Comparison of ENCODE assay signal across 14 cellular contexts in genomic region chr22:46754826-46755225, GRCh38. TPM values are rescaled to one million over a fixed set of nuclear protein-coding genes. Genes with fewer than 3 reads are reported as not detected.
DNase-seq lines count a peak whose midpoint lies in the region; ATAC-seq and TF ChIP-seq lines count a peak whose summit lies in the region.
"Had no signal": no experiment of that assay in that cellular context is flagged by ENCODE, and none has a peak within 500 bp of the region (broad histone marks: within the 10 kb centered on the region; RNA-seq: fewer than 3 reads in every experiment).

No MANE protein-coding gene starts in this region.

- H3K4me1 Mint-ChIP-seq in H9: peaks cover 3 to 5% of the 10 kb centered on the region in 2 experiments; a peak in 3 of 4 replicates
- H3K4me1 Mint-ChIP-seq in GM23338: no peaks in the 10 kb centered on the region; the same call in 2 of the 3 replicates

- no peak overlapping the region for H3K9ac ChIP-seq in H9 (ENCODE audit: extremely low read depth, insufficient read length, low read length)

- TF ChIP-seq CTCF in A673 (conservative IDR thresholded peaks at IDR 0.05; ENCODE audit: low read depth, low read length) (no peak), left ventricle myocardium inferior (IDR thresholded peaks at IDR 0.05; ENCODE audit: borderline replicate concordance) (no peak), psoas muscle (IDR thresholded peaks at IDR 0.05) (no peak), H9 (conservative IDR thresholded peaks at IDR 0.05) (no peak), GM23338 (conservative IDR thresholded peaks at IDR 0.05; ENCODE audit: low read depth in 2 of 2) (no peak)

- H2BK5ac ChIP-seq in H9 (ENCODE audit: insufficient read length, low read length): no peak overlapping the region

- intact Hi-C loops in A673 (cut with micrococcal nuclease; ENCODE audit: unreplicated experiment): no loop called here
- intact Hi-C loops in left ventricle myocardium inferior (cut with micrococcal nuclease): no loop called here
- intact Hi-C loops in psoas muscle (cut with DNase I): no loop called here

- no TSS peak for BruUV-seq in A673 (replicated peaks; lab: Mats Ljungman, UMichigan)

- H4K20me1 ChIP-seq in H9 (ENCODE audit: control insufficient read depth, insufficient read depth, insufficient read length) (no peaks in the 10 kb centered on the region), GM23338 (replicated peaks; ENCODE audit: insufficient read depth) (no peaks in the 10 kb centered on the region)

- H3K79me1 ChIP-seq in H9 (ENCODE audit: insufficient read depth, low read depth, low read length, poor library complexity, severe bottlenecking): no peaks in the 10 kb centered on the region

- no peak overlapping the region for H3K56ac ChIP-seq in H9 (ENCODE audit: insufficient read length, low read depth, low read length)

- H2AFZ ChIP-seq in H9 (ENCODE audit: low read length) (no peak overlapping the region), GM23338 (no peak overlapping the region)

- CTCF ChIA-PET in A673 (lab: Charles Lee): no interaction called here

- H3K4me1 ChIP-seq in A673 (ENCODE audit: insufficient read depth, low read length, poor library complexity, severe bottlenecking) (peaks cover 7% of the 10 kb centered on the region), SJCRH30 (peaks cover 13% of the 10 kb centered on the region), left ventricle myocardium inferior (peaks cover 68% of the 10 kb centered on the region), psoas muscle (peaks cover 38% of the 10 kb centered on the region), H9 (ENCODE audit: insufficient read depth, low read length) (no peaks in the 10 kb centered on the region), GM23338 (ENCODE audit: insufficient read depth) (no peaks in the 10 kb centered on the region)

- POLR2A ChIA-PET in A673 (lab: Charles Lee; ENCODE audit: low non-redundant PET): no interaction called here

- ATAC-seq in psoas muscle (no peak), GM23338 (no peak)
- ATAC-seq: naive thymus-derived CD8-positive, alpha-beta T cell had no signal

- 0 out of 2 replicates have a peak, but pooled peaks cover 3% of the 10 kb centered on the region for H3F3A ChIP-seq in GM23338 (replicated peaks; ENCODE audit: low read depth)

- 66 to 78% (median 71%) methylated on average over 6 of the region's 6 CpGs for WGBS in psoas muscle, 3 donors
- WGBS in H9 (ENCODE audit: extremely low coverage, insufficient read length, low lambda C conversion rate): no CpG with 5 or more reads among the region's 6 CpGs

- H3K4me2 ChIP-seq in H9 (ENCODE audit: insufficient read depth, insufficient read length, low read length) (no peak overlapping the region), GM23338 (no peak overlapping the region)

- no peak overlapping the region for H2BK120ac ChIP-seq in H9 (ENCODE audit: low read depth, low read length, poor library complexity, severe bottlenecking)

- no peaks in the 10 kb centered on the region for H3K9me2 ChIP-seq in GM23338 (ENCODE audit: insufficient read depth)

- no peak overlapping the region for H3K4ac ChIP-seq in H9 (ENCODE audit: low read depth, low read length)

- H2BK20ac ChIP-seq in H9 (ENCODE audit: low read depth, low read length, poor library complexity, severe bottlenecking): no peak overlapping the region

- H3K18ac ChIP-seq in H9 (ENCODE audit: insufficient read length, low read depth, low read length): no peak overlapping the region

- no peak overlapping the region for H2BK12ac ChIP-seq in H9 (ENCODE audit: insufficient read length, low read depth, low read length)

- H3K36me3 Mint-ChIP-seq in H9 (ENCODE audit: insufficient read depth in 1 of 3, low read depth in 3 of 3): peaks cover 14 to 27% (median 18%) of the 10 kb centered on the region in 3 experiments
- peaks cover 38% of the 10 kb centered on the region for H3K36me3 Mint-ChIP-seq in GM23338 (ENCODE audit: low read depth)

- no peaks in the 10 kb centered on the region for H3K27me3 ChIP-seq in A673 (replicated peaks; ENCODE audit: insufficient read depth, low read depth, low read length, poor library complexity)
- H3K27me3 ChIP-seq in SJCRH30: no peaks in the 10 kb centered on the region
- H3K27me3 ChIP-seq in left ventricle myocardium inferior (ENCODE audit: low read depth): no peaks in the 10 kb centered on the region
- no peaks in the 10 kb centered on the region for H3K27me3 ChIP-seq in psoas muscle (ENCODE audit: insufficient read depth in 3 of 3, low read length in 2 of 3)
- no peaks in the 10 kb centered on the region for H3K27me3 ChIP-seq in H9 (ENCODE audit: insufficient read depth, low read length)
- H3K27me3 ChIP-seq in GM23338 (ENCODE audit: insufficient read depth): no peaks in the 10 kb centered on the region
- H3K27me3 ChIP-seq: MG63 had no signal

- H3K14ac ChIP-seq in H9 (ENCODE audit: insufficient read depth, low read length): no peak overlapping the region

- H3K27ac Mint-ChIP-seq in H9: no peak overlapping the region
- no peak overlapping the region for H3K27ac Mint-ChIP-seq in GM23338
- H3K27ac Mint-ChIP-seq: activated B cell treated with CpG ODN at 0.5 μM for 24 hours; activated naive CD8-positive, alpha-beta T cell treated with anti-CD3 and anti-CD28 coated beads for 36 hours had no signal

- no peaks in the 10 kb centered on the region for H3K23me2 ChIP-seq in H9 (ENCODE audit: insufficient read length, low read depth, low read length, poor library complexity, severe bottlenecking)

- no peak overlapping the region for H2BK15ac ChIP-seq in H9 (ENCODE audit: low read depth, low read length)

- no peak overlapping the region for H4K8ac ChIP-seq in H9 (replicated peaks; ENCODE audit: insufficient read length, low read depth, low read length)

- H3K4me3 ChIP-seq in A673 (ENCODE audit: low read depth, low read length, poor library complexity, severe bottlenecking): no peak overlapping the region
- H3K4me3 ChIP-seq in SJCRH30: peak overlapping the region; percentile 33
- peak overlapping the region; percentile 40 for H3K4me3 ChIP-seq in left ventricle myocardium inferior
- H3K4me3 ChIP-seq in psoas muscle: no peak overlapping the region
- no peak overlapping the region for H3K4me3 ChIP-seq in GM23338
- H3K4me3 ChIP-seq: MG63 had no signal

- H3T11ph ChIP-seq in H9 (ENCODE audit: low read length): no peak overlapping the region

- H3K9me3 ChIP-seq in A673 (ENCODE audit: low read depth, low read length, poor library complexity, severe bottlenecking): no peaks in the 10 kb centered on the region
- H3K9me3 ChIP-seq in SJCRH30 (replicated peaks): no peaks in the 10 kb centered on the region
- H3K9me3 ChIP-seq in left ventricle myocardium inferior (replicated peaks): peaks cover 15% of the 10 kb centered on the region
- H3K9me3 ChIP-seq in psoas muscle: no peaks in the 10 kb centered on the region
- H3K9me3 ChIP-seq in H9 (ENCODE audit: control insufficient read depth, low read depth, low read length): no peaks in the 10 kb centered on the region

- H3K9me3 Mint-ChIP-seq in H9: peaks cover 18 to 30% of the 10 kb centered on the region in 2 experiments
- H3K9me3 Mint-ChIP-seq in GM23338: peaks cover 43% of the 10 kb centered on the region

- no peak overlapping the region for H4K5ac ChIP-seq in H9 (ENCODE audit: insufficient read length, low read depth, low read length)

- H3K36me3 ChIP-seq in A673 (ENCODE audit: insufficient read depth, low read length, poor library complexity, severe bottlenecking) (no peaks in the 10 kb centered on the region), SJCRH30 (no peaks in the 10 kb centered on the region), left ventricle myocardium inferior (no peaks in the 10 kb centered on the region), psoas muscle (ENCODE audit: insufficient read depth in 1 of 2, low read depth in 1 of 2) (no peaks in the 10 kb centered on the region), GM23338 (ENCODE audit: insufficient read depth) (peaks cover 5% of the 10 kb centered on the region)

- H3K23ac ChIP-seq in H9 (ENCODE audit: insufficient read length, low read depth, low read length): no peak overlapping the region

- H3K27me3 Mint-ChIP-seq in H9 (ENCODE audit: low read depth) (peaks cover 11% of the 10 kb centered on the region), GM23338 (ENCODE audit: insufficient read depth, low read depth, poor library complexity) (peaks cover 12% of the 10 kb centered on the region)
- H3K27me3 Mint-ChIP-seq: activated B cell treated with CpG ODN at 0.5 μM for 24 hours; activated naive CD8-positive, alpha-beta T cell treated with anti-CD3 and anti-CD28 coated beads for 36 hours had no signal

- H3K79me2 ChIP-seq in H9 (ENCODE audit: insufficient read depth, low read length) (no peaks in the 10 kb centered on the region), GM23338 (replicated peaks; ENCODE audit: insufficient read depth) (no peaks in the 10 kb centered on the region)

- H4K91ac ChIP-seq in H9 (ENCODE audit: insufficient read length, low read depth, low read length): no peak overlapping the region

- no peak overlapping the region for H2AK5ac ChIP-seq in H9 (ENCODE audit: insufficient read length, low read length)

- H3K27ac ChIP-seq in A673 (ENCODE audit: low read depth, low read length, poor library complexity, severe bottlenecking) (peak overlapping the region; percentile 62), SJCRH30 (peak overlapping the region; percentile 91; the same call in 1 of the 2 replicates), left ventricle myocardium inferior (replicated peaks) (peak overlapping the region; percentile 95), psoas muscle (peak overlapping the region; percentile 99), H9 (ENCODE audit: insufficient read length, low read depth, low read length) (no peak overlapping the region), GM23338 (ENCODE audit: low read depth) (no peak overlapping the region)

- DNase-seq in A673 (ENCODE audit: low spot score) (no peak), SJCRH30 (no peak), left ventricle myocardium inferior (no peak), psoas muscle (no peak), H9 (no peak), cerebellum (ENCODE audit: low spot score) (no peak), GF-D8 (lab: John Stamatoyannopoulos, UW) (no peak), GM23338 (ENCODE audit: low spot score) (no peak)
- DNase-seq: activated B cell treated with CpG ODN at 0.5 μM for 24 hours; activated naive CD8-positive, alpha-beta T cell treated with anti-CD3 and anti-CD28 coated beads for 36 hours; DMS79 treated with DMSO at 0.1 percent for 48 hours; naive thymus-derived CD8-positive, alpha-beta T cell; NCI-H2107 had no signal

- H3K4me3 Mint-ChIP-seq in H9: no peak overlapping the region
- no peak overlapping the region for H3K4me3 Mint-ChIP-seq in GM23338
- H3K4me3 Mint-ChIP-seq: activated B cell treated with CpG ODN at 0.5 μM for 24 hours; activated naive CD8-positive, alpha-beta T cell treated with anti-CD3 and anti-CD28 coated beads for 36 hours had no signal

RNA-seq across cellular contexts. Expression of gene TBC1D22A, which starts 7.6 kb away (rescaled TPM):
- total RNA-seq in A673 (2021) (22.5 and 23.5 TPM in 2 replicates), left ventricle myocardium inferior (16.2 TPM), psoas muscle (10 to 100 TPM; 15.7 to 25.0 (median 20.6) TPM), H9 (2021) (19.3 and 20.8 TPM in 2 replicates), cerebellum (8.2 TPM)
- 8.4 and 8.9 TPM in 2 replicates for total RNA-seq in SJCRH30 (2014; rRNA removed; shearing (Covaris generic))
- polyA plus RNA-seq in psoas muscle (10 to 100 TPM; 11.7 to 19.0 (median 14.8) TPM), GM23338 (2016; fragmentation: Nextera tagmentation; extraction: Ambion mirVana) (9.0 and 9.6 TPM in 2 replicates)
- total RNA-seq in GM23338 (2014; rRNA removed; shearing (Covaris generic)): 10.7 and 13.3 TPM in 2 replicates

RNA-seq across cellular contexts. Expression of gene CERK, which starts 16.8 kb away (rescaled TPM):
- total RNA-seq in A673 (2021): 55.6 and 58.8 TPM in 2 replicates
- total RNA-seq in SJCRH30 (2014; rRNA removed; shearing (Covaris generic)): 87.7 and 92.7 TPM in 2 replicates
- 76.9 TPM for total RNA-seq in left ventricle myocardium inferior
- 10 to 100 TPM; 26.9 to 38.1 (median 33.9) TPM for total RNA-seq in psoas muscle
- polyA plus RNA-seq in psoas muscle: 10 to 100 TPM; 13.0 to 26.8 (median 24.8) TPM
- total RNA-seq in H9 (2021): 46.3 and 47.1 TPM in 2 replicates
- 49.4 TPM for total RNA-seq in cerebellum
- total RNA-seq in GM23338 (2014; rRNA removed; shearing (Covaris generic)): 62.9 and 63.5 TPM in 2 replicates
- polyA plus RNA-seq in GM23338 (2016; fragmentation: Nextera tagmentation; extraction: Ambion mirVana): 11.9 and 12.7 TPM in 2 replicates

Comparison
In these comparisons a context has a peak if more than half of its experiments do, and no peak if none do; other contexts are left out.
1. H3K27ac ChIP-seq: peak in A673 (single experiment), SJCRH30 (single experiment), left ventricle myocardium inferior (single experiment) and psoas muscle (single experiment); none in H9 (single experiment) and GM23338 (single experiment).
2. H3K4me3 ChIP-seq: peak in SJCRH30 (single experiment) and left ventricle myocardium inferior (single experiment); none in A673 (single experiment), psoas muscle (single experiment) and GM23338 (single experiment).